14 cellular contexts compared by ENCODE assay signal in genomic region chr14:100296729-100297128, GRCh38. TPM values are rescaled to one million over a fixed set of nuclear protein-coding genes. Genes with fewer than 3 reads are reported as not detected.
DNase-seq lines count a peak whose midpoint lies in the region; ATAC-seq and TF ChIP-seq lines count a peak whose summit lies in the region.
"Not testable (repeated sequence)": the region's sequence is repeated elsewhere in the genome, so short reads cannot be mapped to it uniquely, and the experiment has no call there.
"Had no signal": no experiment of that assay in that cellular context is flagged by ENCODE, and none has a peak within 500 bp of the region (broad histone marks: within the 10 kb centered on the region; RNA-seq: fewer than 3 reads in every experiment).

No MANE protein-coding gene starts in this region.

- not testable (repeated sequence) for H3K27me3 ChIP-seq in IMR-90 (ENCODE audit: control insufficient read depth, insufficient read depth, low read length); hepatocyte; skeletal muscle satellite cell (ENCODE audit: control insufficient read depth, insufficient read depth, low read length); testis

- H4K91ac ChIP-seq in IMR-90 (ENCODE audit: insufficient read depth, low read depth, low read length) = not testable (repeated sequence)

- not testable (repeated sequence) for H3K9me1 ChIP-seq in IMR-90 (ENCODE audit: insufficient read depth, low read length)

- H3K18ac ChIP-seq in IMR-90 (ENCODE audit: low read depth, low read length) = not testable (repeated sequence)

- peaks cover 43% of the 10 kb centered on the region for H4K20me1 ChIP-seq in IMR-90 (ENCODE audit: insufficient read depth, low read length)
- not testable (repeated sequence) for H4K20me1 ChIP-seq in hepatocyte (ENCODE audit: insufficient read depth, poor library complexity, severe bottlenecking)

- H2AK5ac ChIP-seq in IMR-90 (ENCODE audit: low read depth, low read length) = not testable (repeated sequence)

- not testable (repeated sequence) for H2BK120ac ChIP-seq in IMR-90 (ENCODE audit: low read depth, low read length)

- dilution Hi-C loops in IMR-90 (cut with HindIII; ENCODE audit: low sequenced_read_pairs, unreplicated experiment) = not testable (repeated sequence)

- not testable (repeated sequence) for H3K9me2 ChIP-seq in hepatocyte (replicated peaks; ENCODE audit: insufficient read depth)

- not testable (repeated sequence) for BruUV-seq in IMR-90 (replicated peaks; lab: Mats Ljungman, UMichigan)

- not testable (repeated sequence) for H3K27me3 Mint-ChIP-seq in activated naive CD8-positive, alpha-beta T cell treated with anti-CD3 and anti-CD28 coated beads, Interleukin-2, amount 10 ng/mL, durations not matched to agents 7 days and 5 days; naive B cell

- H3K9me3 ChIP-seq in IMR-90 (ENCODE audit: control insufficient read depth, insufficient read depth, low read length); hepatocyte (ENCODE audit: low read depth); skeletal muscle satellite cell (replicated peaks; ENCODE audit: low read length); testis: not testable (repeated sequence)

- CTCF ChIA-PET in IMR-90 (lab: Yijun Ruan, JAX) = interaction anchor here (0.7 to 1.3 kb wide), 2 partner anchors 81 to 88 kb away, joined by 3 read pairs; no protein-coding TSS in a partner anchor

- TF ChIP-seq RAD21 in IMR-90 (IDR thresholded peaks at IDR 0.05; ENCODE audit: low read length) = not testable (repeated sequence)

- H3K4me3 ChIP-seq in IMR-90 (ENCODE audit: insufficient read depth, low read depth, low read length); coronary artery; hepatocyte; skeletal muscle satellite cell (ENCODE audit: low read length); testis: not testable (repeated sequence)

- in situ Hi-C loops in IMR-90 (cut with MboI; ENCODE audit: low sequenced_read_pairs) = not testable (repeated sequence)

- not testable (repeated sequence) for DNase-seq in IMR-90; hepatocyte (ENCODE audit: low spot score); naive B cell; testis
- DNase-seq in activated naive CD8-positive, alpha-beta T cell treated with anti-CD3 and anti-CD28 coated beads, Interleukin-2, amount 10 ng/mL, durations not matched to agents 7 days and 5 days = peak; percentile 7
- peak; percentile 62 for DNase-seq in coronary artery (ENCODE audit: low spot score)

- peaks cover 14 to 73% of the 10 kb centered on the region in 2 experiments for H3K79me1 ChIP-seq in IMR-90 (ENCODE audit: low read depth in 1 of 2, low read length in 2 of 2)

- TF ChIP-seq POLR2A in IMR-90 (IDR thresholded peaks at IDR 0.05; ENCODE audit: low read depth, low read length); testis (IDR thresholded peaks at IDR 0.05): not testable (repeated sequence)

- H3K9me3 Mint-ChIP-seq in activated naive CD8-positive, alpha-beta T cell treated with anti-CD3 and anti-CD28 coated beads, Interleukin-2, amount 10 ng/mL, durations not matched to agents 7 days and 5 days; naive B cell: not testable (repeated sequence)

- H3K9ac ChIP-seq in IMR-90 (ENCODE audit: low read depth, low read length) (peak overlapping the region; percentile 58), skeletal muscle satellite cell (ENCODE audit: low read depth, low read length) (peak overlapping the region; percentile 38)

- H3K27ac ChIP-seq in IMR-90 (ENCODE audit: insufficient read depth, low read length) (peak overlapping the region; percentile 58; the same call in 1 of the 2 replicates), coronary artery (peak overlapping the region; percentile 74 to 80), hepatocyte (peak overlapping the region; percentile 66), testis (peak overlapping the region; percentile 82 to 83)

- peak overlapping the region; percentile 2; the same call in 1 of the 2 replicates for H3K4ac ChIP-seq in IMR-90 (ENCODE audit: low read depth, low read length)

- H2BK15ac ChIP-seq in IMR-90 (ENCODE audit: low read depth, low read length) = not testable (repeated sequence)

- H2BK20ac ChIP-seq in IMR-90 (ENCODE audit: low read depth, low read length) = not testable (repeated sequence)

- not testable (repeated sequence) for H3K56ac ChIP-seq in IMR-90 (ENCODE audit: extremely low read depth, insufficient read depth, low read length)

- H2AFZ ChIP-seq in IMR-90 (replicated peaks; ENCODE audit: low read length, poor library complexity); hepatocyte: not testable (repeated sequence)

- not testable (repeated sequence) for H4K5ac ChIP-seq in IMR-90 (ENCODE audit: low read depth, low read length)

- H3K23ac ChIP-seq in IMR-90 (ENCODE audit: low read depth, low read length) = peak overlapping the region; percentile 9; the same call in 1 of the 2 replicates

- peak overlapping the region; percentile 14 for H2BK5ac ChIP-seq in IMR-90 (ENCODE audit: low read depth, low read length, poor library complexity, severe bottlenecking)

- not testable (repeated sequence) for H3K4me2 ChIP-seq in IMR-90 (ENCODE audit: low read depth, low read length); hepatocyte; skeletal muscle satellite cell (ENCODE audit: low read length)

- H3K4me1 ChIP-seq in IMR-90 (ENCODE audit: control insufficient read depth, insufficient read depth, low read length) (peaks cover 12% of the 10 kb centered on the region), skeletal muscle satellite cell (ENCODE audit: control insufficient read depth, insufficient read depth, low read length) (peaks cover 13% of the 10 kb centered on the region), testis (peaks cover 54% of the 10 kb centered on the region)
- H3K4me1 ChIP-seq in hepatocyte (ENCODE audit: insufficient read depth) = not testable (repeated sequence)

- H3K14ac ChIP-seq in IMR-90 (replicated peaks; ENCODE audit: low read depth, low read length) = 0 out of 2 replicates have a peak overlapping the region, but pooled peaks have one; percentile 5

- H3K36me3 ChIP-seq in IMR-90 (ENCODE audit: control insufficient read depth, insufficient read depth, low read length) = peaks cover 34% of the 10 kb centered on the region; the same call in 1 of the 2 replicates
- H3K36me3 ChIP-seq in hepatocyte (replicated peaks; ENCODE audit: insufficient read depth, low read depth); skeletal muscle satellite cell (ENCODE audit: insufficient read depth, low read length); testis (ENCODE audit: low read depth, missing control alignments): not testable (repeated sequence)

- peaks cover 31% of the 10 kb centered on the region for H3K79me2 ChIP-seq in hepatocyte

- H3K27ac Mint-ChIP-seq in activated naive CD8-positive, alpha-beta T cell treated with anti-CD3 and anti-CD28 coated beads, Interleukin-2, amount 10 ng/mL, durations not matched to agents 7 days and 5 days = not testable (repeated sequence)
- H3K27ac Mint-ChIP-seq in naive B cell = peak overlapping the region in 5 of 6 donors; percentile 54 to 96 (median 78)

- WGBS in IMR-90 (ENCODE audit: extremely low coverage in 2 of 2, insufficient read length in 1 of 2), 2 experiments = 71% methylated on average over 4 of the region's 11 CpGs; no CpG with 5 or more reads in 1 of the 2 experiments
- WGBS in hepatocyte (ENCODE audit: low lambda C conversion rate, missing lambda C conversion rate) = 94% methylated on average over 11 of the region's 11 CpGs
- 60 to 74% methylated on average over 11 of the region's 11 CpGs for WGBS in testis, 2 donors

- not testable (repeated sequence) for H4K8ac ChIP-seq in IMR-90 (ENCODE audit: low read depth in 2 of 2, low read length in 2 of 2)

- not testable (repeated sequence) for H2AK9ac ChIP-seq in IMR-90 (replicated peaks; ENCODE audit: low read depth, low read length, poor library complexity)

- POLR2A ChIA-PET in IMR-90 (lab: Charles Lee; ENCODE audit: unreplicated experiment) = not testable (repeated sequence)
- POLR2A ChIA-PET in activated naive CD8-positive, alpha-beta T cell treated with anti-CD3 and anti-CD28 coated beads, Interleukin-2, amount 10 ng/mL, durations not matched to agents 7 days and 5 days (lab: Charles Lee) = interaction anchor here (0.9 kb wide), 1 partner anchor 325 kb away, joined by 3 read pairs; no protein-coding TSS in a partner anchor

- not testable (repeated sequence) for H3K4me3 Mint-ChIP-seq in activated naive CD8-positive, alpha-beta T cell treated with anti-CD3 and anti-CD28 coated beads, Interleukin-2, amount 10 ng/mL, durations not matched to agents 7 days and 5 days
- peak overlapping the region; percentile 24 to 90 (median 77) for H3K4me3 Mint-ChIP-seq in naive B cell

- intact Hi-C loops in IMR-90 (cut with micrococcal nuclease); testis (cut with DNase I; ENCODE audit: low total_unique reads): not testable (repeated sequence)

- ATAC-seq in IMR-90 (ENCODE audit: low read depth); activated naive CD8-positive, alpha-beta T cell treated with anti-CD3 and anti-CD28 coated beads, Interleukin-2, amount 10 ng/mL, durations not matched to agents 7 days and 5 days (ENCODE audit: low read depth): not testable (repeated sequence)
- peak in 1 of 2 donors; percentile 5 for ATAC-seq in naive B cell (ENCODE audit: low read depth in 2 of 2)

- H3K36me3 Mint-ChIP-seq in activated naive CD8-positive, alpha-beta T cell treated with anti-CD3 and anti-CD28 coated beads, Interleukin-2, amount 10 ng/mL, durations not matched to agents 7 days and 5 days; naive B cell: not testable (repeated sequence)

- TF ChIP-seq CTCF in IMR-90 (conservative IDR thresholded peaks at IDR 0.05; ENCODE audit: low read depth, low read length); coronary artery (IDR thresholded peaks at IDR 0.05); hepatocyte (IDR thresholded peaks at IDR 0.05; ENCODE audit: poor library complexity); testis (IDR thresholded peaks at IDR 0.05): not testable (repeated sequence)

- H3K4me1 Mint-ChIP-seq in activated naive CD8-positive, alpha-beta T cell treated with anti-CD3 and anti-CD28 coated beads, Interleukin-2, amount 10 ng/mL, durations not matched to agents 7 days and 5 days = not testable (repeated sequence)
- peaks cover 33 to 54% (median 48%) of the 10 kb centered on the region in 3 donors for H3K4me1 Mint-ChIP-seq in naive B cell

RNA-seq across cellular contexts. Expression of gene SLC25A29, which starts 9.5 kb away (rescaled TPM):
- total RNA-seq in IMR-90 (2012; rRNA removed) = 6.5 and 6.9 TPM in 2 replicates
- 37.7 and 42.6 TPM in 2 replicates for polyA plus RNA-seq in IMR-90 (2012; rRNA removed)
- polyA plus RNA-seq in IMR-90 (2012; cell fraction: cytosol; rRNA removed) = 17.9 and 46.0 TPM in 2 replicates
- 218 and 643 TPM in 2 replicates for polyA plus RNA-seq in IMR-90 (2012; cell fraction: nucleus; rRNA removed; ENCODE audit: low replicate concordance)
- 10 to 100 TPM; 17.3 to 18.1 TPM for total RNA-seq in activated naive CD8-positive, alpha-beta T cell treated with anti-CD3 and anti-CD28 coated beads, Interleukin-2, amount 10 ng/mL, durations not matched to agents 7 days and 5 days
- 88.7 and 90.1 TPM in 2 replicates for total RNA-seq in hepatocyte
- polyA plus RNA-seq in hepatocyte = 73.1 and 106 TPM in 2 replicates
- 10 to 100 TPM in 1 of 6 donors, 1 to 10 TPM in 5; 1.8 to 13.3 (median 3.3) TPM for polyA plus RNA-seq in naive B cell (ENCODE audit: low read depth in 6 of 6)
- total RNA-seq in skeletal muscle satellite cell (2012; rRNA removed) = 7.0 and 8.9 TPM in 2 replicates
- total RNA-seq in testis = 100 to 1,000 TPM; 185 to 322 TPM
- 72.3 TPM for polyA plus RNA-seq in testis (ENCODE audit: insufficient read depth, low read depth, low replicate concordance)

RNA-seq across cellular contexts. Expression of gene SLC25A47, which starts 26.4 kb away (rescaled TPM):
- not detected in 2 replicates for total RNA-seq in IMR-90 (2012; rRNA removed)
- polyA plus RNA-seq in IMR-90 (2012; rRNA removed) = not detected in 2 replicates
- 0.02 TPM in 1 of 2 replicates, not detected in the other for polyA plus RNA-seq in IMR-90 (2012; cell fraction: cytosol; rRNA removed)
- 0.10 TPM in 1 of 2 replicates, not detected in the other for polyA plus RNA-seq in IMR-90 (2012; cell fraction: nucleus; rRNA removed; ENCODE audit: low replicate concordance)
- not detected for total RNA-seq in activated naive CD8-positive, alpha-beta T cell treated with anti-CD3 and anti-CD28 coated beads, Interleukin-2, amount 10 ng/mL, durations not matched to agents 7 days and 5 days
- total RNA-seq in hepatocyte = 1.6 and 1.8 TPM in 2 replicates
- 0.77 and 1.8 TPM in 2 replicates for polyA plus RNA-seq in hepatocyte
- not detected for polyA plus RNA-seq in naive B cell (ENCODE audit: low read depth in 6 of 6)
- not detected in 2 replicates for total RNA-seq in skeletal muscle satellite cell (2012; rRNA removed)
- total RNA-seq in testis = under 1 TPM; 0.37 to 0.87 TPM
- polyA plus RNA-seq in testis (ENCODE audit: insufficient read depth, low read depth, low replicate concordance) = 0.78 TPM
- total RNA-seq: activated CD8-positive, alpha-beta memory T cell treated with anti-CD3 and anti-CD28 coated beads for 36 hours; activated T-cell treated with anti-CD3 and anti-CD28 coated beads, Interleukin-2, amount 50 U/mL, for 4 hours; CD8-positive, alpha-beta T cell; cerebellum; endodermal cell; G401; SJSA1 had no signal

RNA-seq across cellular contexts. Expression of gene YY1, which starts 57.8 kb away (rescaled TPM):
- total RNA-seq in IMR-90 (2012; rRNA removed) (26.7 and 29.9 TPM in 2 replicates), hepatocyte (52.6 and 58.5 TPM in 2 replicates), testis (10 to 100 TPM; 58.1 to 68.2 TPM)
- polyA plus RNA-seq in IMR-90 (2012; rRNA removed) (21.1 and 21.7 TPM in 2 replicates), hepatocyte (27.3 and 32.6 TPM in 2 replicates), naive B cell (ENCODE audit: low read depth in 6 of 6) (10 to 100 TPM; 12.7 to 25.0 (median 18.7) TPM), testis (ENCODE audit: insufficient read depth, low read depth, low replicate concordance) (74.2 TPM)
- 14.4 and 15.6 TPM in 2 replicates for polyA plus RNA-seq in IMR-90 (2012; cell fraction: cytosol; rRNA removed)
- 20.1 and 46.1 TPM in 2 replicates for polyA plus RNA-seq in IMR-90 (2012; cell fraction: nucleus; rRNA removed; ENCODE audit: low replicate concordance)
- 10 to 100 TPM; 86.4 to 89.6 TPM for total RNA-seq in activated naive CD8-positive, alpha-beta T cell treated with anti-CD3 and anti-CD28 coated beads, Interleukin-2, amount 10 ng/mL, durations not matched to agents 7 days and 5 days
- 38.0 and 39.3 TPM in 2 replicates for total RNA-seq in skeletal muscle satellite cell (2012; rRNA removed)
